In the genomic region with DNA sequence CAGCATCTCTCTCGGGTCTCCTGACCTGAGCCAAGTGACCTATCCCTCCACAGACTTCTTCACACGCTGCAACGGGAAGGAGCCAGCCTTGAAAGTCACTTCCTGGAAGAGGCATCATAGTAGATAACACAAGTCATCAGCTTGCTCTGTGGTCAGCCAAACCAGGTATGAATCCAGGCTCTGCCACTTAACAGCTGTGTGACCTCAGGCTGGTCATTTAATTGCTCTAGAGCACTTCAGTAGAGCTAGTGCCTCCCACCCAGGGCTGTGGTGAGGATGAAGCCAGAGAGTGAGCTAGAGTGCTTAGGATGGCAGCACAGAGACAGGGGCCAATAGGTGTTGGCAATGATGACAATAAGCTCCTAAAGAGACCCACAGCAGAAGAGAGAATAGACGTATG, we compare ENCODE assay signal across 26 cellular contexts.
"Had no signal": no experiment of that assay in that cellular context is flagged by ENCODE, and none has a peak within 500 bp of the region (broad histone marks: within the 10 kb centered on the region; RNA-seq: fewer than 3 reads in every experiment).

No MANE protein-coding gene starts in this region.

- H3K27me3 ChIP-seq: adrenal gland, MG63, SJSA1 had no signal

- H3K9me3 ChIP-seq: adrenal gland, MG63, SJSA1, SK-N-SH had no signal

- H3K4me3 ChIP-seq: adrenal gland, MG63, PC-9, SJSA1 had no signal

- H3K27ac ChIP-seq: adrenal gland, PC-9, SJSA1 had no signal

- ATAC-seq: activated CD8-positive, alpha-beta T cell treated with anti-CD3 and anti-CD28 coated beads for 36 hours; activated naive CD4-positive, alpha-beta T cell treated with anti-CD3 and anti-CD28 coated beads, Interleukin-2, amount 50 U/mL, for 72 hours had no signal

- DNase-seq: activated CD4-positive, alpha-beta T cell treated with anti-CD3 and anti-CD28 coated beads, Interleukin-2, amount 10 ng/mL, durations not matched to agents 24 days and 14 days; activated CD4-positive, alpha-beta T cell treated with anti-CD3 and anti-CD28 coated beads, Interleukin-2, amount 50 U/mL, for 4 hours; activated CD8-positive, alpha-beta T cell treated with anti-CD3 and anti-CD28 coated beads for 36 hours; activated gamma-delta T cell treated with Interleukin-2 at 50 U/mL for 16 hours; activated naive CD4-positive, alpha-beta T cell treated with anti-CD3 and anti-CD28 coated beads for 36 hours; activated T-cell treated with anti-CD3 and anti-CD28 coated beads, Interleukin-2, amount 50 U/mL, for 1 hour; adrenal gland; central memory CD4-positive, alpha-beta T cell; Karpas-422; KBM-7; MG63; MV-4-11; NCI-H1092; NCI-H1436 treated with DMSO at 0.1 percent for 48 hours; NCI-H1694 treated with DMSO at 0.1 percent for 48 hours; NCI-H2029; NCI-H510A; NCI-H526; NCI-H748 treated with DMSO at 0.1 percent for 48 hours; SHP77 treated with DMSO at 0.1 percent for 48 hours; SK-N-SH had no signal

- FAIRE-seq: bronchial epithelial cell, TTC549 had no signal

- H3K36me3 ChIP-seq: adrenal gland, MG63, SJSA1 had no signal
